1 cellular context compared by ENCODE assay signal in the genomic region with DNA sequence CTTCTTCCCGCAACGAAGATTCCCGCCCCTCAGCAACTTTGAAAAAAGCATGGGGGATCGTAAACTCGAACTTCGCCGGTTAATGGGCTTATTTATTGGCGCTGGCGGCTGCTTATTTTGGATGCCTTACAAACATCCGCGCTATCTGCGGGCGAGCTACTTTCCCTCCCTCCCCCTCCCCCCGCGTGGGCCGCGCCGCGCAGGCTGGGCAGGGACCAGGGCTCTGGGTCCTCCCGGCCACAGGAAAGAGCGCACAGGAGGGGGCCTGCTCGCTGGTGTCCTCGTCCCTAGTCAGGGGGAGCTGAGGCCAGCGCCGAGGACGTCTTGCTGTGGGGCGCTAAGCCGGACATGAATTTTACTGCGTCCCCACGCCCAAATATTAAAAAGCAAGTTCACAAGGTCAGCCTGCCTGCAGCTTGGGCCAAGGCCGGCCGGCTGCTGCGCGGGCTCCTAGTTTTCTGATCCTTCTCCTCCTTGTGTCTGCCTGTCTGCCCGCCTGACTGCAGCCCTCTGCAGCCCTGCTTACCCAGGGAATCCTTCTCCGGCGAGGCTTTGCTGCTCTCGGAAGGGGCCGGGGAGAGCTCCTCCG.
TF ChIP-seq lines count a peak whose summit lies in the region.

No MANE protein-coding gene starts in this region.

TF ChIP-seq in HepG2, 621 proteins besides CTCF, POLR2A, EP300 and RAD21:
- TF ChIP-seq, protein P1, sequence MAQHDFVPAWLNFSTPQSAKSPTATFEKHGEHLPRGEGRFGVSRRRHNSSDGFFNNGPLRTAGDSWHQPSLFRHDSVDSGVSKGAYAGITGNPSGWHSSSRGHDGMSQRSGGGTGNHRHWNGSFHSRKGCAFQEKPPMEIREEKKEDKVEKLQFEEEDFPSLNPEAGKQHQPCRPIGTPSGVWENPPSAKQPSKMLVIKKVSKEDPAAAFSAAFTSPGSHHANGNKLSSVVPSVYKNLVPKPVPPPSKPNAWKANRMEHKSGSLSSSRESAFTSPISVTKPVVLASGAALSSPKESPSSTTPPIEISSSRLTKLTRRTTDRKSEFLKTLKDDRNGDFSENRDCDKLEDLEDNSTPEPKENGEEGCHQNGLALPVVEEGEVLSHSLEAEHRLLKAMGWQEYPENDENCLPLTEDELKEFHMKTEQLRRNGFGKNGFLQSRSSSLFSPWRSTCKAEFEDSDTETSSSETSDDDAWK (CRISPR knock-in tag; IDR thresholded peaks at IDR 0.05) = no peak
- no peak for TF ChIP-seq ZSCAN22 (CRISPR knock-in tag; IDR thresholded peaks at IDR 0.05)
- TF ChIP-seq, protein P2, sequence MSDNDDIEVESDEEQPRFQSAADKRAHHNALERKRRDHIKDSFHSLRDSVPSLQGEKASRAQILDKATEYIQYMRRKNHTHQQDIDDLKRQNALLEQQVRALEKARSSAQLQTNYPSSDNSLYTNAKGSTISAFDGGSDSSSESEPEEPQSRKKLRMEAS (IDR thresholded peaks at IDR 0.05) = no peak
- TF ChIP-seq, protein P3, sequence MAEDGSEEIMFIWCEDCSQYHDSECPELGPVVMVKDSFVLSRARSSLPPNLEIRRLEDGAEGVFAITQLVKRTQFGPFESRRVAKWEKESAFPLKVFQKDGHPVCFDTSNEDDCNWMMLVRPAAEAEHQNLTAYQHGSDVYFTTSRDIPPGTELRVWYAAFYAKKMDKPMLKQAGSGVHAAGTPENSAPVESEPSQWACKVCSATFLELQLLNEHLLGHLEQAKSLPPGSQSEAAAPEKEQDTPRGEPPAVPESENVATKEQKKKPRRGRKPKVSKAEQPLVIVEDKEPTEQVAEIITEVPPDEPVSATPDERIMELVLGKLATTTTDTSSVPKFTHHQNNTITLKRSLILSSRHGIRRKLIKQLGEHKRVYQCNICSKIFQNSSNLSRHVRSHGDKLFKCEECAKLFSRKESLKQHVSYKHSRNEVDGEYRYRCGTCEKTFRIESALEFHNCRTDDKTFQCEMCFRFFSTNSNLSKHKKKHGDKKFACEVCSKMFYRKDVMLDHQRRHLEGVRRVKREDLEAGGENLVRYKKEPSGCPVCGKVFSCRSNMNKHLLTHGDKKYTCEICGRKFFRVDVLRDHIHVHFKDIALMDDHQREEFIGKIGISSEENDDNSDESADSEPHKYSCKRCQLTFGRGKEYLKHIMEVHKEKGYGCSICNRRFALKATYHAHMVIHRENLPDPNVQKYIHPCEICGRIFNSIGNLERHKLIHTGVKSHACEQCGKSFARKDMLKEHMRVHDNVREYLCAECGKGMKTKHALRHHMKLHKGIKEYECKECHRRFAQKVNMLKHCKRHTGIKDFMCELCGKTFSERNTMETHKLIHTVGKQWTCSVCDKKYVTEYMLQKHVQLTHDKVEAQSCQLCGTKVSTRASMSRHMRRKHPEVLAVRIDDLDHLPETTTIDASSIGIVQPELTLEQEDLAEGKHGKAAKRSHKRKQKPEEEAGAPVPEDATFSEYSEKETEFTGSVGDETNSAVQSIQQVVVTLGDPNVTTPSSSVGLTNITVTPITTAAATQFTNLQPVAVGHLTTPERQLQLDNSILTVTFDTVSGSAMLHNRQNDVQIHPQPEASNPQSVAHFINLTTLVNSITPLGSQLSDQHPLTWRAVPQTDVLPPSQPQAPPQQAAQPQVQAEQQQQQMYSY (CRISPR knock-in tag; IDR thresholded peaks at IDR 0.05) = no peak
- TF ChIP-seq ZNF274 (CRISPR knock-in tag; IDR thresholded peaks at IDR 0.05) = no peak
- TF ChIP-seq HES4 (CRISPR knock-in tag; IDR thresholded peaks at IDR 0.05; ENCODE audit: borderline replicate concordance) = no peak
- TF ChIP-seq FOXP1 (IDR thresholded peaks at IDR 0.05) = no peak
- TF ChIP-seq FOXP1 (CRISPR knock-in tag; IDR thresholded peaks at IDR 0.05) = no peak
- no peak for TF ChIP-seq ZNF296 (CRISPR knock-in tag; conservative IDR thresholded peaks at IDR 0.05)
- no peak for TF ChIP-seq ZNF17 (CRISPR knock-in tag; IDR thresholded peaks at IDR 0.05)
- TF ChIP-seq SRSF1 (optimal IDR thresholded peaks at IDR 0.05; ENCODE audit: low read depth, low read length) = no peak
- TF ChIP-seq NR3C1 (CRISPR knock-in tag; IDR thresholded peaks at IDR 0.05) = no peak
- TF ChIP-seq, protein P4, sequence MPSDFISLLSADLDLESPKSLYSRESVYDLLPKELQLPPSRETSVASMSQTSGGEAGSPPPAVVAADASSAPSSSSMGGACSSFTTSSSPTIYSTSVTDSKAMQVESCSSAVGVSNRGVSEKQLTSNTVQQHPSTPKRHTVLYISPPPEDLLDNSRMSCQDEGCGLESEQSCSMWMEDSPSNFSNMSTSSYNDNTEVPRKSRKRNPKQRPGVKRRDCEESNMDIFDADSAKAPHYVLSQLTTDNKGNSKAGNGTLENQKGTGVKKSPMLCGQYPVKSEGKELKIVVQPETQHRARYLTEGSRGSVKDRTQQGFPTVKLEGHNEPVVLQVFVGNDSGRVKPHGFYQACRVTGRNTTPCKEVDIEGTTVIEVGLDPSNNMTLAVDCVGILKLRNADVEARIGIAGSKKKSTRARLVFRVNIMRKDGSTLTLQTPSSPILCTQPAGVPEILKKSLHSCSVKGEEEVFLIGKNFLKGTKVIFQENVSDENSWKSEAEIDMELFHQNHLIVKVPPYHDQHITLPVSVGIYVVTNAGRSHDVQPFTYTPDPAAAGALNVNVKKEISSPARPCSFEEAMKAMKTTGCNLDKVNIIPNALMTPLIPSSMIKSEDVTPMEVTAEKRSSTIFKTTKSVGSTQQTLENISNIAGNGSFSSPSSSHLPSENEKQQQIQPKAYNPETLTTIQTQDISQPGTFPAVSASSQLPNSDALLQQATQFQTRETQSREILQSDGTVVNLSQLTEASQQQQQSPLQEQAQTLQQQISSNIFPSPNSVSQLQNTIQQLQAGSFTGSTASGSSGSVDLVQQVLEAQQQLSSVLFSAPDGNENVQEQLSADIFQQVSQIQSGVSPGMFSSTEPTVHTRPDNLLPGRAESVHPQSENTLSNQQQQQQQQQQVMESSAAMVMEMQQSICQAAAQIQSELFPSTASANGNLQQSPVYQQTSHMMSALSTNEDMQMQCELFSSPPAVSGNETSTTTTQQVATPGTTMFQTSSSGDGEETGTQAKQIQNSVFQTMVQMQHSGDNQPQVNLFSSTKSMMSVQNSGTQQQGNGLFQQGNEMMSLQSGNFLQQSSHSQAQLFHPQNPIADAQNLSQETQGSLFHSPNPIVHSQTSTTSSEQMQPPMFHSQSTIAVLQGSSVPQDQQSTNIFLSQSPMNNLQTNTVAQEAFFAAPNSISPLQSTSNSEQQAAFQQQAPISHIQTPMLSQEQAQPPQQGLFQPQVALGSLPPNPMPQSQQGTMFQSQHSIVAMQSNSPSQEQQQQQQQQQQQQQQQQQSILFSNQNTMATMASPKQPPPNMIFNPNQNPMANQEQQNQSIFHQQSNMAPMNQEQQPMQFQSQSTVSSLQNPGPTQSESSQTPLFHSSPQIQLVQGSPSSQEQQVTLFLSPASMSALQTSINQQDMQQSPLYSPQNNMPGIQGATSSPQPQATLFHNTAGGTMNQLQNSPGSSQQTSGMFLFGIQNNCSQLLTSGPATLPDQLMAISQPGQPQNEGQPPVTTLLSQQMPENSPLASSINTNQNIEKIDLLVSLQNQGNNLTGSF (CRISPR knock-in tag; IDR thresholded peaks at IDR 0.05) = no peak
- TF ChIP-seq ATF1 (CRISPR knock-in tag; IDR thresholded peaks at IDR 0.05) = no peak
- TF ChIP-seq ZBTB20 (CRISPR knock-in tag; IDR thresholded peaks at IDR 0.05; ENCODE audit: borderline replicate concordance, low read depth) = no peak
- TF ChIP-seq, protein P5, sequence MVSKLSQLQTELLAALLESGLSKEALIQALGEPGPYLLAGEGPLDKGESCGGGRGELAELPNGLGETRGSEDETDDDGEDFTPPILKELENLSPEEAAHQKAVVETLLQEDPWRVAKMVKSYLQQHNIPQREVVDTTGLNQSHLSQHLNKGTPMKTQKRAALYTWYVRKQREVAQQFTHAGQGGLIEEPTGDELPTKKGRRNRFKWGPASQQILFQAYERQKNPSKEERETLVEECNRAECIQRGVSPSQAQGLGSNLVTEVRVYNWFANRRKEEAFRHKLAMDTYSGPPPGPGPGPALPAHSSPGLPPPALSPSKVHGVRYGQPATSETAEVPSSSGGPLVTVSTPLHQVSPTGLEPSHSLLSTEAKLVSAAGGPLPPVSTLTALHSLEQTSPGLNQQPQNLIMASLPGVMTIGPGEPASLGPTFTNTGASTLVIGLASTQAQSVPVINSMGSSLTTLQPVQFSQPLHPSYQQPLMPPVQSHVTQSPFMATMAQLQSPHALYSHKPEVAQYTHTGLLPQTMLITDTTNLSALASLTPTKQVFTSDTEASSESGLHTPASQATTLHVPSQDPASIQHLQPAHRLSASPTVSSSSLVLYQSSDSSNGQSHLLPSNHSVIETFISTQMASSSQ (IDR thresholded peaks at IDR 0.05; ENCODE audit: low read depth) = no peak
- TF ChIP-seq, protein P5 (CRISPR knock-in tag; IDR thresholded peaks at IDR 0.05; ENCODE audit: borderline replicate concordance) = no peak
- TF ChIP-seq ZNF160 (CRISPR knock-in tag; IDR thresholded peaks at IDR 0.05) = no peak
